ENCODE assay signal across 10 cellular contexts in the genomic region with DNA sequence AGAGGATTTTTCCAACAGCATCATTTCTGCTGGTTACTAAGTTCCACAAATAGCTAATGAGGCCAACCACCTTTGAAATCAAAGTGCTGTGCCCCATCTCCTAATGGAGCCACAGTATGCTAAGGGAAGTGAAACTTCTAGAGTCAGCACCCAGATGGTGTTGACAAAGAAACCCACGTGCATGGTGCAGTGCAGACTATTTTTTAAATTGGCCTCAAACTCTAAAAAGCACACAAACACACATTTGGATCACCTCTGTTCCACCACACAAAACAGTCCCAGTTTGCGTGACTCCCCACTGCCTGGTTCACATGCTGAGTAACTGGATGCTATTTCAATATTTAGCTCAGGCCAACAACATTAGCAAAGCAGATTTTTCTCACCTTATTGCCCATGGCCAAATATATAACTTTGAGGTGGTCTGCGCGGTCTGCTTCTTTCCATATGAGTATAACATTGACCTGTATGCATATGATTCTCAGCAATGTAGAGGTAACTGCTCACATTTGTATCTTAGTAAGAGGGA.
DNase-seq lines count a peak whose midpoint lies in the region; ATAC-seq and TF ChIP-seq lines count a peak whose summit lies in the region.
"Had no signal": no experiment of that assay in that cellular context is flagged by ENCODE, and none has a peak within 500 bp of the region (broad histone marks: within the 10 kb centered on the region; RNA-seq: fewer than 3 reads in every experiment).

No MANE protein-coding gene starts in this region.

- H2AFZ ChIP-seq in osteoblast (ENCODE audit: low read length) = no peak overlapping the region
- H2AFZ ChIP-seq: hepatocyte had no signal

- TF ChIP-seq POLR2A in spleen (IDR thresholded peaks at IDR 0.05) = no peak

- H3K36me3 ChIP-seq in spleen = no peaks in the 10 kb centered on the region
- H3K36me3 ChIP-seq in osteoblast (ENCODE audit: insufficient read depth, low read length) = no peaks in the 10 kb centered on the region

- H3K4me2 ChIP-seq in osteoblast (ENCODE audit: insufficient read depth, low read length) = no peak overlapping the region
- H3K4me2 ChIP-seq: hepatocyte had no signal

- intact Hi-C loops in spleen (cut with DNase I; ENCODE audit: low total_unique reads) = no loop called here

- no peaks in the 10 kb centered on the region for H3K27me3 ChIP-seq in spleen (replicated peaks in 1 of 7)
- H3K27me3 ChIP-seq in osteoblast (ENCODE audit: insufficient read depth, low read length) = no peaks in the 10 kb centered on the region
- H3K27me3 ChIP-seq: hepatocyte had no signal

- ATAC-seq in GM19025 (IDR thresholded peaks at IDR 0.05; ENCODE audit: low read depth, unreplicated experiment) (peak; percentile 86), HG02678 (IDR thresholded peaks at IDR 0.05; ENCODE audit: unreplicated experiment) (peak; percentile 97), HG03565 (IDR thresholded peaks at IDR 0.05; ENCODE audit: unreplicated experiment) (peak; percentile 94)

- H3K9me3 Mint-ChIP-seq in chondrocyte (ENCODE audit: low read depth) (peaks cover 10% of the 10 kb centered on the region), nephron progenitor cell (peaks cover 42% of the 10 kb centered on the region)

- H3K4me3 ChIP-seq in spleen (no peak overlapping the region), osteoblast (ENCODE audit: insufficient read depth, low read length) (no peak overlapping the region)
- H3K4me3 ChIP-seq: hepatocyte had no signal

- TF ChIP-seq CTCF in spleen (IDR thresholded peaks at IDR 0.05 in 8 of 11, conservative IDR thresholded peaks at IDR 0.05 in 3 of 11) = no peak
- TF ChIP-seq CTCF in chondrocyte (IDR thresholded peaks at IDR 0.05) = no peak
- no peak for TF ChIP-seq CTCF in nephron progenitor cell (IDR thresholded peaks at IDR 0.05)
- no peak for TF ChIP-seq CTCF in osteoblast (IDR thresholded peaks at IDR 0.05; ENCODE audit: extremely low read depth, low read depth, low read length)

- H3K9me3 ChIP-seq in spleen (peaks cover 0 to 10% (median 0%) of the 10 kb centered on the region in 8 donors), osteoblast (ENCODE audit: low read depth, low read length) (no peaks in the 10 kb centered on the region)

- H3K27me3 Mint-ChIP-seq in chondrocyte (ENCODE audit: low read depth) = no peaks in the 10 kb centered on the region
- H3K27me3 Mint-ChIP-seq in nephron progenitor cell (ENCODE audit: low read depth, poor library complexity) = no peaks in the 10 kb centered on the region

- peak overlapping the region in 5 of 8 donors; percentile 23 to 64 (median 38) for H3K27ac ChIP-seq in spleen
- no peak overlapping the region for H3K27ac ChIP-seq in osteoblast (ENCODE audit: low read depth, low read length)
- H3K27ac ChIP-seq: hepatocyte had no signal

- WGBS in spleen, 5 donors = 56 to 80% (median 63%) methylated on average over 3 to 4 of the region's 4 CpGs

- H3K27ac Mint-ChIP-seq in chondrocyte (ENCODE audit: unreplicated experiment) = no peak overlapping the region
- H3K27ac Mint-ChIP-seq in nephron progenitor cell = no peak overlapping the region

- DNase-seq in spleen = no peak
- no peak for DNase-seq in chondrocyte (ENCODE audit: low spot score)
- DNase-seq in nephron progenitor cell = no peak
- DNase-seq in NCI-H1105 (lab: John Stamatoyannopoulos, UW) = no peak
- no peak for DNase-seq in osteoblast (ENCODE audit: insufficient read length, low spot score, missing footprints)
- DNase-seq: IMR-90 had no signal

- H3K4me1 ChIP-seq in spleen = no peaks in the 10 kb centered on the region
- H3K4me1 ChIP-seq in osteoblast (ENCODE audit: insufficient read depth, low read length) = no peaks in the 10 kb centered on the region

- H3K4me3 Mint-ChIP-seq in chondrocyte (ENCODE audit: unreplicated experiment) (no peak overlapping the region), nephron progenitor cell (no peak overlapping the region)

- H3K36me3 Mint-ChIP-seq in chondrocyte (ENCODE audit: low read depth) = no peaks in the 10 kb centered on the region
- H3K36me3 Mint-ChIP-seq in nephron progenitor cell (ENCODE audit: low read depth) = no peaks in the 10 kb centered on the region

- no peaks in the 10 kb centered on the region for H3K79me2 ChIP-seq in osteoblast (ENCODE audit: insufficient read depth, low read length)
- H3K79me2 ChIP-seq: hepatocyte had no signal

- H3K4me1 Mint-ChIP-seq in chondrocyte (ENCODE audit: low read depth) = no peaks in the 10 kb centered on the region
- peaks cover 14% of the 10 kb centered on the region for H3K4me1 Mint-ChIP-seq in nephron progenitor cell

- H4K20me1 ChIP-seq in osteoblast (ENCODE audit: insufficient read depth, low read length) = no peaks in the 10 kb centered on the region
